Comparison of ENCODE assay signal across 1 cellular context in genomic region chr12:39375206-39375808, GRCh38.
TF ChIP-seq lines count a peak whose summit lies in the region.

No MANE protein-coding gene starts in this region.

TF ChIP-seq in WTC11, 78 proteins besides CTCF, POLR2A, EP300 and RAD21 (continued from another document):
- TF ChIP-seq ARID4B (CRISPR knock-in tag; IDR thresholded peaks at IDR 0.05; ENCODE audit: borderline replicate concordance) (no peak), ZNF532 (CRISPR knock-in tag; IDR thresholded peaks at IDR 0.05; ENCODE audit: borderline replicate concordance) (no peak), USF1 (CRISPR knock-in tag; IDR thresholded peaks at IDR 0.05) (no peak)
